ENCODE assay signal across 8 cellular contexts in the genomic region with DNA sequence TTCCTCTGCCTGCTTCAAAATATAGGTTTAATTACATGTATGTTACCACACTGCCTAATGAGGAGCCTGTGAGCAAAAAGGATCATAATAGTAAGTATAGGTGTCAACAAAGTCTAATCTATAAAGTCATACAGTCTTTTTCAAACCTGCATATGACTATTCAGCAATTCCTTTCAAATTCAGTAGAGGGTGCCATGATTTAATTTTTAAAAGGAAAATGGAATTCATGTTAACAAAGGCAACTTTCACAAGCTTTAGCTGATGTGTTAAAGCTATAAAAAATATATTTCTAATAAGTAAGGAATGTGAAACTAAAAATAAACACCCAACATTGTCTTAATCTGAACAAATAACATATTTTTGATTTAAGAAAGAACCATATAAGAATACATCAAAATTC. TPM values are rescaled to one million over a fixed set of nuclear protein-coding genes. Genes with fewer than 3 reads are reported as not detected.
DNase-seq lines count a peak whose midpoint lies in the region; ATAC-seq, FAIRE-seq and TF ChIP-seq lines count a peak whose summit lies in the region.

No MANE protein-coding gene starts in this region.

- H3K4me1 ChIP-seq in heart right ventricle (peaks cover 0 to 35% (median 7%) of the 10 kb centered on the region in 9 donors), aorta (ENCODE audit: control insufficient read depth in 1 of 2, insufficient read depth in 2 of 2, low read length in 2 of 2) (peaks cover 2 to 8% of the 10 kb centered on the region in 2 donors)

- FAIRE-seq in TTC549 (lab: Jason Lieb, UNC): peak; percentile 94

- H3K27ac ChIP-seq in heart right ventricle (no peak overlapping the region), aorta (ENCODE audit: low read depth in 1 of 2, low read length in 2 of 2) (peak overlapping the region in 1 of 2 donors; percentile 7)

- H3K4me3 ChIP-seq in heart right ventricle (no peak overlapping the region), aorta (ENCODE audit: low read length in 2 of 2) (no peak overlapping the region)

- ATAC-seq in heart right ventricle (peak in 1 of 8 donors; percentile 46), aorta (ENCODE audit: low FRiP score) (peak; percentile 63), HG03565 (IDR thresholded peaks at IDR 0.05; ENCODE audit: unreplicated experiment) (no peak), HG03460 (IDR thresholded peaks at IDR 0.05; ENCODE audit: unreplicated experiment) (no peak)

- TF ChIP-seq CTCF in heart right ventricle (IDR thresholded peaks at IDR 0.05): peak; percentile 25 to 76 (median 60)

- H3K36me3 ChIP-seq in heart right ventricle (no peaks in the 10 kb centered on the region), aorta (ENCODE audit: control insufficient read depth in 1 of 2, insufficient read depth in 2 of 2, low read length in 1 of 2) (no peaks in the 10 kb centered on the region)

- H3K9me3 ChIP-seq in heart right ventricle (peaks cover 0 to 3% (median 0%) of the 10 kb centered on the region in 11 donors), aorta (ENCODE audit: control insufficient read depth, low read length) (no peaks in the 10 kb centered on the region)

- H3K27me3 ChIP-seq in heart right ventricle (no peaks in the 10 kb centered on the region), aorta (ENCODE audit: control insufficient read depth in 1 of 2, insufficient read depth in 2 of 2, low read length in 1 of 2) (no peaks in the 10 kb centered on the region)

- intact Hi-C loops in heart right ventricle (cut with DNase I) (loop anchor here in 8 of 10 donors (1.0 to 5.0 kb wide), 6 partner anchors 130 to 134 kb away; no protein-coding TSS in a partner anchor), cardiac septum (cut with DNase I) (loop anchor here (1.0 kb wide), 1 partner anchor 132 kb away; no protein-coding TSS in a partner anchor), aorta (cut with DNase I) (loop anchor here (1.0 to 5.0 kb wide), 3 partner anchors 52 to 133 kb away; a partner anchor contains a TSS)

- no peak for DNase-seq in heart right ventricle
- no peak for DNase-seq in cardiac septum (ENCODE audit: low spot score)
- peak; percentile 49 for DNase-seq in inferior parietal cortex (ENCODE audit: extremely low spot score)
- DNase-seq in aorta: no peak
- DNase-seq in HPDE6-E6E7 (ENCODE audit: extremely low spot score): no peak

RNA-seq across cellular contexts. Expression of a gene that starts 52.1 kb away (rescaled TPM):
- 10 to 100 TPM; 10.4 to 20.0 (median 15.1) TPM for total RNA-seq in heart right ventricle
- 1 to 10 TPM; 3.1 to 3.5 TPM for polyA plus RNA-seq in heart right ventricle
- 13.1 TPM for total RNA-seq in cardiac septum
- total RNA-seq in aorta: 10 to 100 TPM; 38.0 to 95.3 TPM
- polyA plus RNA-seq in aorta: 10 to 100 TPM; 11.0 to 16.9 TPM
